10 cellular contexts compared by ENCODE assay signal in genomic region chr17:50902768-50903353, GRCh38. TPM values are rescaled to one million over a fixed set of nuclear protein-coding genes. Genes with fewer than 3 reads are reported as not detected.
DNase-seq lines count a peak whose midpoint lies in the region; ATAC-seq and TF ChIP-seq lines count a peak whose summit lies in the region.
"Had no signal": no experiment of that assay in that cellular context is flagged by ENCODE, and none has a peak within 500 bp of the region (broad histone marks: within the 10 kb centered on the region; RNA-seq: fewer than 3 reads in every experiment).

No MANE protein-coding gene starts in this region.

- peak overlapping the region in 1 of 2 donors; percentile 82 for H3K27ac Mint-ChIP-seq in natural killer cell treated with Interleukin-12 subunit alpha and Interleukin-12 subunit beta and Interleukin-15 and Interleukin-18, amount 100 ng/mL, for 72 hours
- H3K27ac Mint-ChIP-seq in natural killer cell (no peak overlapping the region), MCF 10A (ENCODE audit: low read depth, unreplicated experiment) (peak overlapping the region; percentile 95)
- peak overlapping the region in 9 of 10 donors; percentile 13 to 84 (median 72) for H3K27ac Mint-ChIP-seq in naive thymus-derived CD8-positive, alpha-beta T cell

- no peak for TF ChIP-seq CTCF in natural killer cell (IDR thresholded peaks at IDR 0.05)
- no peak for TF ChIP-seq CTCF in MCF 10A (IDR thresholded peaks at IDR 0.05; ENCODE audit: unreplicated experiment)

- intact Hi-C loops in natural killer cell (cut with micrococcal nuclease) (no loop called here), MCF 10A (cut with micrococcal nuclease) (no loop called here)

- no peak for DNase-seq in natural killer cell treated with Interleukin-12 subunit alpha and Interleukin-12 subunit beta and Interleukin-15 and Interleukin-18, amount 100 ng/mL, for 72 hours (ENCODE audit: low spot score)
- DNase-seq in natural killer cell = no peak
- DNase-seq in MCF 10A (ENCODE audit: unreplicated experiment) = no peak
- DNase-seq in naive thymus-derived CD8-positive, alpha-beta T cell = no peak
- DNase-seq in KBM-7 = no peak
- no peak for DNase-seq in middle frontal gyrus (ENCODE audit: extremely low spot score, low spot score)
- no peak for DNase-seq in UCSD-AML1 (lab: John Stamatoyannopoulos, UW; ENCODE audit: unreplicated experiment)
- DNase-seq: GF-D8, NCI-H748 treated with DMSO at 0.1 percent for 48 hours had no signal

- in situ Hi-C loops in KBM-7 (cut with MboI; ENCODE audit: low pct_unique_long_range_greater_than_20kb, low sequenced_read_pairs) = no loop called here

- H3K4me3 Mint-ChIP-seq in natural killer cell treated with Interleukin-12 subunit alpha and Interleukin-12 subunit beta and Interleukin-15 and Interleukin-18, amount 100 ng/mL, for 72 hours = peak overlapping the region; percentile 2
- H3K4me3 Mint-ChIP-seq in natural killer cell (no peak overlapping the region), MCF 10A (ENCODE audit: unreplicated experiment) (no peak overlapping the region)
- H3K4me3 Mint-ChIP-seq in naive thymus-derived CD8-positive, alpha-beta T cell = peak overlapping the region in 6 of 10 donors; percentile 7 to 55 (median 48)

- CTCF ChIA-PET in MCF 10A (lab: Yijun Ruan, JAX) = interaction anchor here (0.5 to 1.7 kb wide), 4 partner anchors 13 to 93 kb away, joined by 3 to 4 read pairs (median 4); no protein-coding TSS in a partner anchor

- no peak for ATAC-seq in natural killer cell treated with Interleukin-12 subunit alpha and Interleukin-12 subunit beta and Interleukin-15 and Interleukin-18, amount 100 ng/mL, for 72 hours
- ATAC-seq in natural killer cell = no peak
- ATAC-seq in naive thymus-derived CD8-positive, alpha-beta T cell = no peak
- ATAC-seq in GM21825 (IDR thresholded peaks at IDR 0.05; ENCODE audit: unreplicated experiment) = no peak

- H3K27me3 Mint-ChIP-seq in natural killer cell treated with Interleukin-12 subunit alpha and Interleukin-12 subunit beta and Interleukin-15 and Interleukin-18, amount 100 ng/mL, for 72 hours = peaks cover 7 to 14% of the 10 kb centered on the region in 2 donors
- H3K27me3 Mint-ChIP-seq in natural killer cell (ENCODE audit: low read depth in 2 of 2) (peaks cover 7 to 20% of the 10 kb centered on the region in 2 donors), MCF 10A (ENCODE audit: insufficient read depth, unreplicated experiment) (no peaks in the 10 kb centered on the region)
- no peaks in the 10 kb centered on the region for H3K27me3 Mint-ChIP-seq in naive thymus-derived CD8-positive, alpha-beta T cell

- POLR2A ChIA-PET in MCF 10A (lab: Yijun Ruan, JAX) = interaction anchor here (0.8 to 8.4 kb wide), 12 partner anchors 10 to 49 kb away, joined by 3 to 139 read pairs (median 6); partner anchors contain the start of gene TOB1
- POLR2A ChIA-PET in naive thymus-derived CD8-positive, alpha-beta T cell (lab: Charles Lee) = interaction anchor here (0.5 to 8.7 kb wide), 10 partner anchors 9 to 42 kb away, joined by 3 to 92 read pairs (median 5); partner anchors contain the start of gene TOB1

- no peaks in the 10 kb centered on the region for H3K36me3 Mint-ChIP-seq in natural killer cell treated with Interleukin-12 subunit alpha and Interleukin-12 subunit beta and Interleukin-15 and Interleukin-18, amount 100 ng/mL, for 72 hours
- H3K36me3 Mint-ChIP-seq in natural killer cell (no peaks in the 10 kb centered on the region), MCF 10A (ENCODE audit: insufficient read depth, unreplicated experiment) (no peaks in the 10 kb centered on the region)
- no peaks in the 10 kb centered on the region for H3K36me3 Mint-ChIP-seq in naive thymus-derived CD8-positive, alpha-beta T cell

- H3K9me3 Mint-ChIP-seq in natural killer cell treated with Interleukin-12 subunit alpha and Interleukin-12 subunit beta and Interleukin-15 and Interleukin-18, amount 100 ng/mL, for 72 hours = no peaks in the 10 kb centered on the region
- no peaks in the 10 kb centered on the region for H3K9me3 Mint-ChIP-seq in natural killer cell
- H3K9me3 Mint-ChIP-seq in MCF 10A (ENCODE audit: unreplicated experiment) = no peaks in the 10 kb centered on the region
- H3K9me3 Mint-ChIP-seq in naive thymus-derived CD8-positive, alpha-beta T cell = peaks cover 0 to 3% (median 0%) of the 10 kb centered on the region in 9 donors

- H3K4me1 Mint-ChIP-seq in natural killer cell treated with Interleukin-12 subunit alpha and Interleukin-12 subunit beta and Interleukin-15 and Interleukin-18, amount 100 ng/mL, for 72 hours (ENCODE audit: low read depth in 2 of 2) = peaks cover 3 to 22% of the 10 kb centered on the region in 2 donors
- H3K4me1 Mint-ChIP-seq in natural killer cell = peaks cover 0 to 16% of the 10 kb centered on the region in 2 donors
- H3K4me1 Mint-ChIP-seq in MCF 10A (ENCODE audit: insufficient read depth, unreplicated experiment) = peaks cover 21% of the 10 kb centered on the region
- peaks cover 37 to 60% (median 55%) of the 10 kb centered on the region in 4 donors for H3K4me1 Mint-ChIP-seq in naive thymus-derived CD8-positive, alpha-beta T cell

- BruUV-seq in MCF 10A (replicated peaks; lab: Mats Ljungman, UMichigan) = no TSS peak

RNA-seq across cellular contexts. Expression of gene TOB1, which starts 36.7 kb away (rescaled TPM):
- total RNA-seq in natural killer cell treated with Interleukin-12 subunit alpha and Interleukin-12 subunit beta and Interleukin-15 and Interleukin-18, amount 100 ng/mL, for 72 hours = 10 to 100 TPM; 12.1 to 30.7 TPM
- total RNA-seq in natural killer cell (100 to 1,000 TPM in 2 of 3 donors, 10 to 100 TPM in 1; 51.1 to 123 (median 110) TPM), MCF 10A (2022) (53.1 and 66.0 TPM in 2 replicates)
- 100 to 1,000 TPM in 1 of 2 experiments, 10 to 100 TPM in 1; 86.8 to 107 TPM for total RNA-seq in naive thymus-derived CD8-positive, alpha-beta T cell
- 100 to 1,000 TPM in 1 of 3 donors, 10 to 100 TPM in 2; 42.9 to 114 (median 65.1) TPM for polyA plus RNA-seq in naive thymus-derived CD8-positive, alpha-beta T cell

Comparison
In these comparisons a context has a peak if more than half of its experiments do, and no peak if none do; other contexts are left out.
1. H3K4me3 Mint-ChIP-seq: peak in natural killer cell treated with Interleukin-12 subunit alpha and Interleukin-12 subunit beta and Interleukin-15 and Interleukin-18, amount 100 ng/mL, for 72 hours (single experiment) and naive thymus-derived CD8-positive, alpha-beta T cell (6 of 10); none in natural killer cell (single experiment) and MCF 10A (single experiment).
2. H3K27ac Mint-ChIP-seq: peak in MCF 10A (single experiment) and naive thymus-derived CD8-positive, alpha-beta T cell (9 of 10); none in natural killer cell (0 of 2).